28 cellular contexts compared by ENCODE assay signal in the genomic region with DNA sequence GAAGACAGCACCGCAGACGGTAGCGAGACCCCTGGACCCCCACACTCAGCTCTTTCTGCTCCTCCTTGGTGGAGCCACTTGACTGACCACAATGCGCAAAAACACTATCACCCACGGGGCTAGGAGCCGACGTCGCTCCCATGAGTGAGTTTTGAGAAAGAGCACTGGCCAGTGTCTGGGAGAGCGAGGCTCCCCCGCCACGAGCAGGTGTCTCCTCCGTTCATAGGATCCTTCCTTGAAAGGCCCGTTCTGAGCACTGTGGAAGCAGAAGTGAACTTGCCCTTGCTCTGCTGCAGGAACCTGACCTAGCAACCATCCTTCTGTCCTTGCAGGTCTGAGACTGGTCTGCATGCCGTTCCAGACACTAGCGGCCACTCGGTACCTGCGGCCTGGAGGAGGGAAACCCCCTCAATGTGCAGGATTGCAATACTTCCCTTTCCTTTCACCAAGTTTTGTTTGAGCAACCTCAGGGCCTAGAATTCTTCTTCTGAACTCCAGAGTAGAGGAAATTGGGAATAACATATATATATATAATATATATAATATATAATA.
"Had no signal": no experiment of that assay in that cellular context is flagged by ENCODE, and none has a peak within 500 bp of the region (broad histone marks: within the 10 kb centered on the region; RNA-seq: fewer than 3 reads in every experiment).

No MANE protein-coding gene starts in this region.

- H3K36me3 Mint-ChIP-seq: activated naive CD4-positive, alpha-beta T cell treated with anti-CD3 and anti-CD28 coated beads, Interleukin-2, amount 50 U/mL, for 72 hours; immature natural killer cell; naive thymus-derived CD4-positive, alpha-beta T cell had no signal

- H3K27me3 Mint-ChIP-seq: stimulated activated naive CD8-positive, alpha-beta T cell treated with anti-CD3 and anti-CD28 coated beads, Interleukin-15, Interleukin-2, amounts not matched to agents 100 ng/mL and 50 ng/mL, for 24 hours had no signal

- H3K9me3 Mint-ChIP-seq: activated naive CD4-positive, alpha-beta T cell treated with anti-CD3 and anti-CD28 coated beads, Interleukin-2, amount 50 U/mL, for 72 hours; activated T-helper 1 cell treated with anti-CD3 and anti-CD28 coated beads, Interleukin-12 subunit alpha, Interleukin-12 subunit beta, Interleukin-2, Interleukin-4 antibody, amounts not matched to agents 30 ng/mL and 10 ng/mL and 1 ng/mL, durations not matched to agents 14 hours and 24 hours and 36 hours; effector memory CD8-positive, alpha-beta T cell; immature natural killer cell; naive thymus-derived CD4-positive, alpha-beta T cell; stimulated activated naive CD8-positive, alpha-beta T cell treated with anti-CD3 and anti-CD28 coated beads, Interleukin-15, Interleukin-2, amounts not matched to agents 100 ng/mL and 50 ng/mL, for 24 hours; T-helper 2 cell treated with Interferon-gamma antibody and Interleukin-4, amounts not matched to agents 5 μg/mL and 100 μg/mL, for 36 hours had no signal

- H3K27me3 ChIP-seq: ascending aorta, brain microvascular endothelial cell, dorsolateral prefrontal cortex, hepatocyte, ovary, tibial artery, uterus had no signal

- H3K27ac Mint-ChIP-seq: activated CD8-positive, alpha-beta T cell treated with anti-CD3 and anti-CD28 coated beads, Interleukin-2, amount 10 ng/mL, durations not matched to agents 7 days and 5 days; activated naive CD4-positive, alpha-beta T cell treated with anti-CD3 and anti-CD28 coated beads, Interleukin-2, amount 50 U/mL, for 72 hours; activated T-helper 1 cell treated with anti-CD3 and anti-CD28 coated beads, Interleukin-12 subunit alpha, Interleukin-12 subunit beta, Interleukin-2, Interleukin-4 antibody, amounts not matched to agents 30 ng/mL and 10 ng/mL and 1 ng/mL, durations not matched to agents 14 hours and 24 hours and 36 hours; effector memory CD8-positive, alpha-beta T cell; immature natural killer cell; stimulated activated naive CD8-positive, alpha-beta T cell treated with anti-CD3 and anti-CD28 coated beads, Interleukin-15, Interleukin-2, amounts not matched to agents 100 ng/mL and 50 ng/mL, for 24 hours; T-helper 2 cell treated with Interferon-gamma antibody and Interleukin-4, amounts not matched to agents 5 μg/mL and 100 μg/mL, for 36 hours had no signal

- H3K4me1 ChIP-seq: ascending aorta, left ventricle myocardium inferior, psoas muscle, tibial artery, uterus had no signal

- H3K4me3 Mint-ChIP-seq: activated CD8-positive, alpha-beta T cell treated with anti-CD3 and anti-CD28 coated beads, Interleukin-2, amount 10 ng/mL, durations not matched to agents 7 days and 5 days; activated T-helper 1 cell treated with anti-CD3 and anti-CD28 coated beads, Interleukin-12 subunit alpha, Interleukin-12 subunit beta, Interleukin-2, Interleukin-4 antibody, amounts not matched to agents 30 ng/mL and 10 ng/mL and 1 ng/mL, durations not matched to agents 14 hours and 24 hours and 36 hours; effector memory CD8-positive, alpha-beta T cell; immature natural killer cell; stimulated activated naive CD8-positive, alpha-beta T cell treated with anti-CD3 and anti-CD28 coated beads, Interleukin-15, Interleukin-2, amounts not matched to agents 100 ng/mL and 50 ng/mL, for 24 hours; T-helper 2 cell treated with Interferon-gamma antibody and Interleukin-4, amounts not matched to agents 5 μg/mL and 100 μg/mL, for 36 hours had no signal

- DNase-seq: activated CD4-positive, alpha-beta T cell treated with anti-CD3 and anti-CD28 coated beads for 1 hour; activated CD4-positive, alpha-beta T cell treated with anti-CD3 and anti-CD28 coated beads, Interleukin-2, amount 50 U/mL, for 1 hour; activated CD8-positive, alpha-beta T cell treated with anti-CD3 and anti-CD28 coated beads, Interleukin-2, amount 10 ng/mL, durations not matched to agents 7 days and 5 days; activated gamma-delta T cell treated with Interleukin-2 at 50 U/mL for 16 hours; brain microvascular endothelial cell; central memory CD4-positive, alpha-beta T cell; dorsolateral prefrontal cortex; effector memory CD8-positive, alpha-beta T cell; foreskin melanocyte; immature natural killer cell; left ventricle myocardium inferior; naive thymus-derived CD4-positive, alpha-beta T cell; psoas muscle; right cardiac atrium; stimulated activated CD4-positive, alpha-beta T cell treated with anti-CD3 and anti-CD28 coated beads, Interleukin-1b, Interleukin-23, amount 100 ng/mL, for 48 hours; substantia nigra; tibial artery; uterus; WERI-Rb-1 had no signal

- H3K4me2 ChIP-seq: hepatocyte had no signal

- H2AFZ ChIP-seq: hepatocyte had no signal

- H3K9me3 ChIP-seq: ascending aorta, left ventricle myocardium inferior, ovary, psoas muscle, tibial artery, uterus had no signal

- H3K79me2 ChIP-seq: hepatocyte had no signal

- H3K36me3 ChIP-seq: ascending aorta, brain microvascular endothelial cell, left ventricle myocardium inferior, ovary, tibial artery, uterus, WERI-Rb-1 had no signal

- ATAC-seq: activated CD8-positive, alpha-beta T cell treated with anti-CD3 and anti-CD28 coated beads, Interleukin-2, amount 10 ng/mL, durations not matched to agents 7 days and 5 days; activated naive CD4-positive, alpha-beta T cell treated with anti-CD3 and anti-CD28 coated beads, Interleukin-2, amount 50 U/mL, for 72 hours; effector memory CD8-positive, alpha-beta T cell; esophagus mucosa; naive thymus-derived CD4-positive, alpha-beta T cell; psoas muscle; right cardiac atrium had no signal

- H3K4me3 ChIP-seq: ascending aorta, dorsolateral prefrontal cortex, hepatocyte, left ventricle myocardium inferior, ovary, psoas muscle, skin epidermis, tibial artery, uterus had no signal

- H3K4me1 Mint-ChIP-seq: immature natural killer cell; naive thymus-derived CD4-positive, alpha-beta T cell had no signal

- H3K27ac ChIP-seq: ascending aorta, brain microvascular endothelial cell, dorsolateral prefrontal cortex, hepatocyte, left ventricle myocardium inferior, ovary, psoas muscle, skin epidermis, tibial artery, uterus, WERI-Rb-1 had no signal
